ENCODE assay signal across 1 cellular context in genomic region chr12:12403264-12404248, GRCh38.
TF ChIP-seq lines count a peak whose summit lies in the region.

No MANE protein-coding gene starts in this region.

TF ChIP-seq in endothelial cell of umbilical vein, 7 proteins besides CTCF, POLR2A, EP300 and RAD21:
- TF ChIP-seq POLR2AphosphoS5 (IDR thresholded peaks at IDR 0.05; ENCODE audit: insufficient read depth, low read depth, low read length) (no peak), FOS (IDR thresholded peaks at IDR 0.05; ENCODE audit: borderline replicate concordance, insufficient read depth, low read length) (no peak), GATA2 (IDR thresholded peaks at IDR 0.05; ENCODE audit: insufficient read depth, insufficient read length, low read depth, low read length) (no peak), MYC (IDR thresholded peaks at IDR 0.05; ENCODE audit: low read depth, low read length) (no peak), MAX (IDR thresholded peaks at IDR 0.05; ENCODE audit: insufficient read depth, insufficient read length) (no peak), EZH2 (IDR thresholded peaks at IDR 0.05; ENCODE audit: borderline replicate concordance, low read depth, low read length, severe bottlenecking) (no peak)
